8 cellular contexts compared by ENCODE assay signal in genomic region chr14:33938131-33938949, GRCh38. TPM values are rescaled to one million over a fixed set of nuclear protein-coding genes. Genes with fewer than 3 reads are reported as not detected.
DNase-seq lines count a peak whose midpoint lies in the region; ATAC-seq and TF ChIP-seq lines count a peak whose summit lies in the region.

No MANE protein-coding gene starts in this region.

- DNase-seq in Caki2 (ENCODE audit: low read depth) (peak; percentile 96), heart right ventricle (peak; percentile 81 to 86), retinal pigment epithelial cell (ENCODE audit: low read depth) (no peak), A673 (ENCODE audit: low spot score) (no peak), OCI-M1 (lab: John Stamatoyannopoulos, UW) (no peak), progenitor cell of endocrine pancreas (ENCODE audit: low spot score, unreplicated experiment) (no peak)

- no peak for TF ChIP-seq EP300 in Ishikawa (IDR thresholded peaks at IDR 0.05; ENCODE audit: borderline replicate concordance)

- 8 to 13% methylated on average over 20 of the region's 20 CpGs for WGBS in heart right ventricle, 2 donors

- H3K9me3 ChIP-seq in heart right ventricle (no peaks in the 10 kb centered on the region), A673 (ENCODE audit: low read depth, low read length, poor library complexity, severe bottlenecking) (no peaks in the 10 kb centered on the region)

- in situ Hi-C loops in Caki2 (cut with HindIII; ENCODE audit: low pct_unique_long_range_greater_than_20kb, low sequenced_read_pairs), result no loop called here

- intact Hi-C loops in heart right ventricle (cut with DNase I), result loop anchor here in 4 of 10 donors (2.0 to 10.0 kb wide), 5 partner anchors 60 to 776 kb away; partner anchors contain the start of gene CFL2 (in 1 of the 4)
- intact Hi-C loops in A673 (cut with micrococcal nuclease; ENCODE audit: unreplicated experiment), result no loop called here

- peaks cover 17 to 96% (median 69%) of the 10 kb centered on the region in 9 donors for H3K4me1 ChIP-seq in heart right ventricle
- peaks cover 28% of the 10 kb centered on the region for H3K4me1 ChIP-seq in A673 (ENCODE audit: insufficient read depth, low read length, poor library complexity, severe bottlenecking)

- H3K27ac Mint-ChIP-seq in progenitor cell of endocrine pancreas, result no peak overlapping the region

- POLR2A ChIA-PET in A673 (lab: Charles Lee; ENCODE audit: low non-redundant PET), result no interaction called here

- TF ChIP-seq CTCF in heart right ventricle (IDR thresholded peaks at IDR 0.05) (no peak), retinal pigment epithelial cell (conservative IDR thresholded peaks at IDR 0.05; ENCODE audit: low read depth, low read length) (no peak), A673 (conservative IDR thresholded peaks at IDR 0.05; ENCODE audit: low read depth, low read length) (no peak), progenitor cell of endocrine pancreas (IDR thresholded peaks at IDR 0.05; ENCODE audit: unreplicated experiment) (no peak)

- H3K36me3 ChIP-seq in heart right ventricle, result no peaks in the 10 kb centered on the region
- no peaks in the 10 kb centered on the region for H3K36me3 ChIP-seq in A673 (ENCODE audit: insufficient read depth, low read length, poor library complexity, severe bottlenecking)

- no peak for TF ChIP-seq RAD21 in Ishikawa (IDR thresholded peaks at IDR 0.05; ENCODE audit: low read depth)

- peaks cover 5% of the 10 kb centered on the region for H3K27me3 Mint-ChIP-seq in progenitor cell of endocrine pancreas

- H3K4me3 ChIP-seq in heart right ventricle, result peak overlapping the region in 8 of 10 donors; percentile 0 to 41 (median 31)
- peak overlapping the region; percentile 15 for H3K4me3 ChIP-seq in retinal pigment epithelial cell (ENCODE audit: low read length)
- H3K4me3 ChIP-seq in A673 (ENCODE audit: low read depth, low read length, poor library complexity, severe bottlenecking), result no peak overlapping the region

- H3K4me1 Mint-ChIP-seq in progenitor cell of endocrine pancreas (ENCODE audit: low read depth), result peaks cover 7% of the 10 kb centered on the region

- no peak; the same call in 2 of the 3 replicates for ATAC-seq in SK-N-SH treated with all-trans-retinoic acid at 6 μM for 48 hours
- ATAC-seq in heart right ventricle, result peak; percentile 84 to 97 (median 96)

- no peaks in the 10 kb centered on the region for H3K9me3 Mint-ChIP-seq in progenitor cell of endocrine pancreas (ENCODE audit: low read depth)

- H3K27ac ChIP-seq in heart right ventricle (peak overlapping the region; percentile 48 to 85 (median 80)), A673 (ENCODE audit: low read depth, low read length, poor library complexity, severe bottlenecking) (no peak overlapping the region)

- H3K36me3 Mint-ChIP-seq in progenitor cell of endocrine pancreas (ENCODE audit: insufficient read depth), result no peaks in the 10 kb centered on the region

- H3K4me3 Mint-ChIP-seq in progenitor cell of endocrine pancreas (ENCODE audit: low read depth), result no peak overlapping the region

- CTCF ChIA-PET in A673 (lab: Charles Lee), result no interaction called here

- no peaks in the 10 kb centered on the region for H3K27me3 ChIP-seq in heart right ventricle
- no peaks in the 10 kb centered on the region for H3K27me3 ChIP-seq in A673 (replicated peaks; ENCODE audit: insufficient read depth, low read depth, low read length, poor library complexity)

- no TSS peak for BruUV-seq in A673 (replicated peaks; lab: Mats Ljungman, UMichigan)

TF ChIP-seq in Ishikawa, 13 proteins besides CTCF, POLR2A, EP300 and RAD21:
- TF ChIP-seq YY1 (IDR thresholded peaks at IDR 0.05; ENCODE audit: low read depth) (no peak), NFIC (IDR thresholded peaks at IDR 0.05) (peak; percentile 87)

TF ChIP-seq in SK-N-SH treated with all-trans-retinoic acid at 6 μM for 48 hours, 23 proteins besides CTCF, POLR2A, EP300 and RAD21:
- peak; percentile 38; the same call in 1 of the 2 replicates for TF ChIP-seq TSHZ2 (CRISPR knock-in tag; IDR thresholded peaks at IDR 0.05)
- no peak for TF ChIP-seq ZC3H10 (CRISPR knock-in tag; IDR thresholded peaks at IDR 0.05)
- TF ChIP-seq ZFP3 (CRISPR knock-in tag; IDR thresholded peaks at IDR 0.05), result peak; percentile 14; the same call in 1 of the 2 replicates

RNA-seq across cellular contexts. Expression of gene EGLN3, which starts 12.5 kb away (rescaled TPM):
- total RNA-seq in Caki2 (2014; rRNA removed; shearing (Covaris generic); ENCODE audit: low replicate concordance), result 79.5 and 82.0 TPM in 2 replicates
- total RNA-seq in heart right ventricle (100 to 1,000 TPM in 7 of 10 donors, 10 to 100 TPM in 3; 50.8 to 281 (median 169) TPM), A673 (2021) (2.0 and 2.4 TPM in 2 replicates), progenitor cell of endocrine pancreas (8.3 and 9.5 TPM in 2 replicates)
- polyA plus RNA-seq in heart right ventricle, result 100 to 1,000 TPM in 1 of 2 donors, 10 to 100 TPM in 1; 33.7 to 256 TPM

Comparison
In these comparisons a context has a peak if more than half of its experiments do, and no peak if none do; other contexts are left out.
1. DNase-seq: peak in Caki2 (single experiment) and heart right ventricle (2 of 2); none in retinal pigment epithelial cell (single experiment), A673 (single experiment), OCI-M1 (single experiment) and progenitor cell of endocrine pancreas (single experiment).